Comparison of ENCODE assay signal across 1 cellular context in genomic region chr11:77175869-77176539, GRCh38.
A peak's percentile ranks its signal among the peaks of the same experiment; 100 is the strongest.
TF ChIP-seq lines count a peak whose summit lies in the region.

No MANE protein-coding gene starts in this region.

TF ChIP-seq in H1, 55 proteins besides CTCF, POLR2A, EP300 and RAD21:
- TF ChIP-seq, protein P1, sequence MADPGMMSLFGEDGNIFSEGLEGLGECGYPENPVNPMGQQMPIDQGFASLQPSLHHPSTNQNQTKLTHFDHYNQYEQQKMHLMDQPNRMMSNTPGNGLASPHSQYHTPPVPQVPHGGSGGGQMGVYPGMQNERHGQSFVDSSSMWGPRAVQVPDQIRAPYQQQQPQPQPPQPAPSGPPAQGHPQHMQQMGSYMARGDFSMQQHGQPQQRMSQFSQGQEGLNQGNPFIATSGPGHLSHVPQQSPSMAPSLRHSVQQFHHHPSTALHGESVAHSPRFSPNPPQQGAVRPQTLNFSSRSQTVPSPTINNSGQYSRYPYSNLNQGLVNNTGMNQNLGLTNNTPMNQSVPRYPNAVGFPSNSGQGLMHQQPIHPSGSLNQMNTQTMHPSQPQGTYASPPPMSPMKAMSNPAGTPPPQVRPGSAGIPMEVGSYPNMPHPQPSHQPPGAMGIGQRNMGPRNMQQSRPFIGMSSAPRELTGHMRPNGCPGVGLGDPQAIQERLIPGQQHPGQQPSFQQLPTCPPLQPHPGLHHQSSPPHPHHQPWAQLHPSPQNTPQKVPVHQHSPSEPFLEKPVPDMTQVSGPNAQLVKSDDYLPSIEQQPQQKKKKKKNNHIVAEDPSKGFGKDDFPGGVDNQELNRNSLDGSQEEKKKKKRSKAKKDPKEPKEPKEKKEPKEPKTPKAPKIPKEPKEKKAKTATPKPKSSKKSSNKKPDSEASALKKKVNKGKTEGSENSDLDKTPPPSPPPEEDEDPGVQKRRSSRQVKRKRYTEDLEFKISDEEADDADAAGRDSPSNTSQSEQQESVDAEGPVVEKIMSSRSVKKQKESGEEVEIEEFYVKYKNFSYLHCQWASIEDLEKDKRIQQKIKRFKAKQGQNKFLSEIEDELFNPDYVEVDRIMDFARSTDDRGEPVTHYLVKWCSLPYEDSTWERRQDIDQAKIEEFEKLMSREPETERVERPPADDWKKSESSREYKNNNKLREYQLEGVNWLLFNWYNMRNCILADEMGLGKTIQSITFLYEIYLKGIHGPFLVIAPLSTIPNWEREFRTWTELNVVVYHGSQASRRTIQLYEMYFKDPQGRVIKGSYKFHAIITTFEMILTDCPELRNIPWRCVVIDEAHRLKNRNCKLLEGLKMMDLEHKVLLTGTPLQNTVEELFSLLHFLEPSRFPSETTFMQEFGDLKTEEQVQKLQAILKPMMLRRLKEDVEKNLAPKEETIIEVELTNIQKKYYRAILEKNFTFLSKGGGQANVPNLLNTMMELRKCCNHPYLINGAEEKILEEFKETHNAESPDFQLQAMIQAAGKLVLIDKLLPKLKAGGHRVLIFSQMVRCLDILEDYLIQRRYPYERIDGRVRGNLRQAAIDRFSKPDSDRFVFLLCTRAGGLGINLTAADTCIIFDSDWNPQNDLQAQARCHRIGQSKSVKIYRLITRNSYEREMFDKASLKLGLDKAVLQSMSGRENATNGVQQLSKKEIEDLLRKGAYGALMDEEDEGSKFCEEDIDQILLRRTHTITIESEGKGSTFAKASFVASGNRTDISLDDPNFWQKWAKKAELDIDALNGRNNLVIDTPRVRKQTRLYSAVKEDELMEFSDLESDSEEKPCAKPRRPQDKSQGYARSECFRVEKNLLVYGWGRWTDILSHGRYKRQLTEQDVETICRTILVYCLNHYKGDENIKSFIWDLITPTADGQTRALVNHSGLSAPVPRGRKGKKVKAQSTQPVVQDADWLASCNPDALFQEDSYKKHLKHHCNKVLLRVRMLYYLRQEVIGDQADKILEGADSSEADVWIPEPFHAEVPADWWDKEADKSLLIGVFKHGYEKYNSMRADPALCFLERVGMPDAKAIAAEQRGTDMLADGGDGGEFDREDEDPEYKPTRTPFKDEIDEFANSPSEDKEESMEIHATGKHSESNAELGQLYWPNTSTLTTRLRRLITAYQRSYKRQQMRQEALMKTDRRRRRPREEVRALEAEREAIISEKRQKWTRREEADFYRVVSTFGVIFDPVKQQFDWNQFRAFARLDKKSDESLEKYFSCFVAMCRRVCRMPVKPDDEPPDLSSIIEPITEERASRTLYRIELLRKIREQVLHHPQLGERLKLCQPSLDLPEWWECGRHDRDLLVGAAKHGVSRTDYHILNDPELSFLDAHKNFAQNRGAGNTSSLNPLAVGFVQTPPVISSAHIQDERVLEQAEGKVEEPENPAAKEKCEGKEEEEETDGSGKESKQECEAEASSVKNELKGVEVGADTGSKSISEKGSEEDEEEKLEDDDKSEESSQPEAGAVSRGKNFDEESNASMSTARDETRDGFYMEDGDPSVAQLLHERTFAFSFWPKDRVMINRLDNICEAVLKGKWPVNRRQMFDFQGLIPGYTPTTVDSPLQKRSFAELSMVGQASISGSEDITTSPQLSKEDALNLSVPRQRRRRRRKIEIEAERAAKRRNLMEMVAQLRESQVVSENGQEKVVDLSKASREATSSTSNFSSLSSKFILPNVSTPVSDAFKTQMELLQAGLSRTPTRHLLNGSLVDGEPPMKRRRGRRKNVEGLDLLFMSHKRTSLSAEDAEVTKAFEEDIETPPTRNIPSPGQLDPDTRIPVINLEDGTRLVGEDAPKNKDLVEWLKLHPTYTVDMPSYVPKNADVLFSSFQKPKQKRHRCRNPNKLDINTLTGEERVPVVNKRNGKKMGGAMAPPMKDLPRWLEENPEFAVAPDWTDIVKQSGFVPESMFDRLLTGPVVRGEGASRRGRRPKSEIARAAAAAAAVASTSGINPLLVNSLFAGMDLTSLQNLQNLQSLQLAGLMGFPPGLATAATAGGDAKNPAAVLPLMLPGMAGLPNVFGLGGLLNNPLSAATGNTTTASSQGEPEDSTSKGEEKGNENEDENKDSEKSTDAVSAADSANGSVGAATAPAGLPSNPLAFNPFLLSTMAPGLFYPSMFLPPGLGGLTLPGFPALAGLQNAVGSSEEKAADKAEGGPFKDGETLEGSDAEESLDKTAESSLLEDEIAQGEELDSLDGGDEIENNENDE (IDR thresholded peaks at IDR 0.05; ENCODE audit: insufficient replicate concordance, low read length): no peak
- TF ChIP-seq MAX (IDR thresholded peaks at IDR 0.05) (no peak; the same call in 1 of the 2 replicates), CTBP2 (IDR thresholded peaks at IDR 0.05; ENCODE audit: borderline replicate concordance, insufficient read depth, insufficient read length, low read length) (peak; percentile 77), ATF2 (IDR thresholded peaks at IDR 0.05; ENCODE audit: low read length) (no peak), SIN3A (conservative IDR thresholded peaks at IDR 0.05 in 1 of 2, IDR thresholded peaks at IDR 0.05 in 1 of 2; ENCODE audit: low read depth in 1 of 2, low read length in 2 of 2) (0 out of 4 replicates have a peak, but pooled peaks of 1 of the 2 experiments have one; percentile 30)
